Comparison of ENCODE assay signal across 15 cellular contexts in the genomic region with DNA sequence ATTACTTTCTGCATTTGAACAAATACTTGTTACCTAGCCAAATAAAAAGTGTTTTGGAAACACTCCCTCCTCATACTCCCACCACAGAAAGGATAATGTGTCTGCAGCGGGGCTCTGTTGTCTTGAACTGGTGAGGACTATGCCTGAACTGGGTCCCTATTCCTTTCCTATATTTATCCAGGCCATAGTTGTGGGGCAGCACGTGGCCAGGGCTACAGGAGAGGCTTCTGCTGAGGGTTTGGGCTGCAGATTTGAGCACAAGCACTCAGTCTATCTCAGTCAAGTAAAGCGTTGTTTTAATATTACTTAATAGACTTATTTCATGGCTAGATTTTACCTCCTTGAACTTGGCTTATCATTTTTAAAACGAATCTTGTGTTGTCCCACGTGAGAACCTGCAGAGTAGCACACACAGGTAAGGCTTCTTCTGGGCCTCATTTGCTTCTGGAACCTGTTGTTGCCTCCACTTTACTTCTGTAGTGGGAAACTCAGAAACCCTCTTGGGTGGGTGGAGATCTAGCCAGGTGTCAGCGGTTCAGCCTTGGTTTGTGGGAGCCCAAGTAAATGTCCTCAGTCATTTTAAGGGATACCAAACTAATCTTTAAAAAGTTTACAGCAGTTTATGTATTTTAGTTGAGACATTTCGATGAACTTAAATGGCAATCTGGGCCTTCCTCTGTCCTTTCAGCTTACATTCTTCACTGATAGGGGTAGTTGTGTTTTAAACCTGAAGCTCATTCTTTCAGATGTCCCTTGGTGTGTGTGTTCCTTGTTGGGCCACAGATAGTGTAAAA. TPM values are rescaled to one million over a fixed set of nuclear protein-coding genes. Genes with fewer than 3 reads are reported as not detected.
"Had no signal": no experiment of that assay in that cellular context is flagged by ENCODE, and none has a peak within 500 bp of the region (broad histone marks: within the 10 kb centered on the region; RNA-seq: fewer than 3 reads in every experiment).

No MANE protein-coding gene starts in this region.

- H3K4me3 ChIP-seq: ascending aorta, gastroesophageal sphincter had no signal

- ATAC-seq: activated T-helper 17 cell treated with anti-CD3 and anti-CD28 coated beads, Interleukin-2, amount 50 U/mL, for 72 hours; gastroesophageal sphincter; stimulated activated memory B cell treated with anti-CD40 and anti-IgM and Interleukin-4, amounts not matched to agents 10 μg/mL and 1 μg/mL and 100 μg/mL, for 72 hours had no signal

- H3K36me3 Mint-ChIP-seq: mesothelial cell of epicardium; stimulated activated memory B cell treated with anti-CD40 and anti-IgM and Interleukin-4, amounts not matched to agents 10 μg/mL and 1 μg/mL and 100 μg/mL, for 72 hours had no signal

- H3K9me3 Mint-ChIP-seq: activated T-helper 17 cell treated with anti-CD3 and anti-CD28 coated beads, Interleukin-2, amount 50 U/mL, for 72 hours; mesothelial cell of epicardium; stimulated activated memory B cell treated with anti-CD40 and anti-IgM and Interleukin-4, amounts not matched to agents 10 μg/mL and 1 μg/mL and 100 μg/mL, for 72 hours had no signal

- H3K4me1 Mint-ChIP-seq: activated T-helper 17 cell treated with anti-CD3 and anti-CD28 coated beads, Interleukin-2, amount 50 U/mL, for 72 hours; stimulated activated memory B cell treated with anti-CD40 and anti-IgM and Interleukin-4, amounts not matched to agents 10 μg/mL and 1 μg/mL and 100 μg/mL, for 72 hours had no signal

- H3K27ac ChIP-seq: ascending aorta, gastroesophageal sphincter, neutrophil, parathyroid adenoma had no signal

- H3K4me3 Mint-ChIP-seq: activated T-helper 17 cell treated with anti-CD3 and anti-CD28 coated beads, Interleukin-2, amount 50 U/mL, for 72 hours; mesothelial cell of epicardium; stimulated activated memory B cell treated with anti-CD40 and anti-IgM and Interleukin-4, amounts not matched to agents 10 μg/mL and 1 μg/mL and 100 μg/mL, for 72 hours had no signal

- H3K9me3 ChIP-seq: ascending aorta, gastroesophageal sphincter, neutrophil had no signal

- H3K27me3 ChIP-seq: ascending aorta, gastroesophageal sphincter, neutrophil had no signal

- H3K36me3 ChIP-seq: ascending aorta, gastroesophageal sphincter, neutrophil had no signal

- DNase-seq: activated CD4-positive, alpha-beta T cell treated with anti-CD3 and anti-CD28 coated beads, Interleukin-2, amount 50 U/mL, for 48 hours; activated naive CD4-positive, alpha-beta T cell treated with Interleukin-2 at 50 U/mL for 16 hours; dermis blood vessel endothelial cell; retina; T-helper 9 cell had no signal

- H3K9ac ChIP-seq: parathyroid adenoma had no signal

- H3K27ac Mint-ChIP-seq: activated T-helper 17 cell treated with anti-CD3 and anti-CD28 coated beads, Interleukin-2, amount 50 U/mL, for 72 hours; stimulated activated memory B cell treated with anti-CD40 and anti-IgM and Interleukin-4, amounts not matched to agents 10 μg/mL and 1 μg/mL and 100 μg/mL, for 72 hours had no signal

RNA-seq across cellular contexts. Expression of a gene that starts 51.1 kb away (rescaled TPM):
- total RNA-seq: ascending aorta, bronchial epithelial cell, dermis blood vessel endothelial cell, gastroesophageal sphincter had no signal
- polyA plus RNA-seq: esophagus, urinary bladder had no signal
